ENCODE assay signal across 1 cellular context in the genomic region with DNA sequence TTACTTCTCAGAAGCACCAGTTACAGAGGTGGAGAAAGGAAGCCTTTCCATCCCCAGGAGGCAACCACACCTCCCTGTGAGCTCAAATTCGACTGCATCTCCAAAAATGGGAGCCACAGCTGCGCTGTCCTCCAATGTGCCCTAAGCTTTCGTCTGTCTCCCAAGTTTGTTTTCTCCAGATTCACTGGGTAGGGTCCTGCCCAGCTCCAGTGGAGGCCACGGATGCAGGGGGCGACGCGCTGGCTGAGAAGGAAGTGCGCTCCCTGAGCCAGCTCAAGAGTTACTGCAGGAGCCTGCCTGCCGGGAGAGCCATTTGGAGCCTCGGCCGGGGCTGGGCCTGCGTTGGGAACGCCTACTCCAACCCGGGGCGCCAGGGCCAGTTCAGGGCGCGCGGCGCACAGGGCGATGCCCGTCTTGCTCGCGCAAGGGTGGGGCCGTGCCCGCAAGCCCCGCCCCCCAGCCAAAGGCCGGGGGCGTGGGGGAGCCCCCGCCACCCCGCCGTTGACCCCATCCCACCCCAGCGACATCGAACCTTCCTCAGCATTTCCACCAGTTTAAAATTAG.
TF ChIP-seq lines count a peak whose summit lies in the region.

No MANE protein-coding gene starts in this region.

TF ChIP-seq in HepG2, 621 proteins besides CTCF, POLR2A, EP300 and RAD21 (continued from another document and continues in another):
- TF ChIP-seq, protein P1, sequence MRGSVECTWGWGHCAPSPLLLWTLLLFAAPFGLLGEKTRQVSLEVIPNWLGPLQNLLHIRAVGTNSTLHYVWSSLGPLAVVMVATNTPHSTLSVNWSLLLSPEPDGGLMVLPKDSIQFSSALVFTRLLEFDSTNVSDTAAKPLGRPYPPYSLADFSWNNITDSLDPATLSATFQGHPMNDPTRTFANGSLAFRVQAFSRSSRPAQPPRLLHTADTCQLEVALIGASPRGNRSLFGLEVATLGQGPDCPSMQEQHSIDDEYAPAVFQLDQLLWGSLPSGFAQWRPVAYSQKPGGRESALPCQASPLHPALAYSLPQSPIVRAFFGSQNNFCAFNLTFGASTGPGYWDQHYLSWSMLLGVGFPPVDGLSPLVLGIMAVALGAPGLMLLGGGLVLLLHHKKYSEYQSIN (CRISPR knock-in tag; IDR thresholded peaks at IDR 0.05; ENCODE audit: borderline replicate concordance), result no peak
- TF ChIP-seq ZNF296 (CRISPR knock-in tag; conservative IDR thresholded peaks at IDR 0.05), result no peak
- TF ChIP-seq CCDC6 (CRISPR knock-in tag; IDR thresholded peaks at IDR 0.05), result peak; percentile 87; the same call in 1 of the 2 replicates
- peak; percentile 80 for TF ChIP-seq MED1 (CRISPR knock-in tag; IDR thresholded peaks at IDR 0.05)
- TF ChIP-seq, protein P2, sequence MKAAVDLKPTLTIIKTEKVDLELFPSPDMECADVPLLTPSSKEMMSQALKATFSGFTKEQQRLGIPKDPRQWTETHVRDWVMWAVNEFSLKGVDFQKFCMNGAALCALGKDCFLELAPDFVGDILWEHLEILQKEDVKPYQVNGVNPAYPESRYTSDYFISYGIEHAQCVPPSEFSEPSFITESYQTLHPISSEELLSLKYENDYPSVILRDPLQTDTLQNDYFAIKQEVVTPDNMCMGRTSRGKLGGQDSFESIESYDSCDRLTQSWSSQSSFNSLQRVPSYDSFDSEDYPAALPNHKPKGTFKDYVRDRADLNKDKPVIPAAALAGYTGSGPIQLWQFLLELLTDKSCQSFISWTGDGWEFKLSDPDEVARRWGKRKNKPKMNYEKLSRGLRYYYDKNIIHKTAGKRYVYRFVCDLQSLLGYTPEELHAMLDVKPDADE (CRISPR knock-in tag; IDR thresholded peaks at IDR 0.05), result no peak
- TF ChIP-seq ZNF230 (CRISPR knock-in tag; IDR thresholded peaks at IDR 0.05), result peak; percentile 88; the same call in 1 of the 2 replicates
- TF ChIP-seq, protein P3, sequence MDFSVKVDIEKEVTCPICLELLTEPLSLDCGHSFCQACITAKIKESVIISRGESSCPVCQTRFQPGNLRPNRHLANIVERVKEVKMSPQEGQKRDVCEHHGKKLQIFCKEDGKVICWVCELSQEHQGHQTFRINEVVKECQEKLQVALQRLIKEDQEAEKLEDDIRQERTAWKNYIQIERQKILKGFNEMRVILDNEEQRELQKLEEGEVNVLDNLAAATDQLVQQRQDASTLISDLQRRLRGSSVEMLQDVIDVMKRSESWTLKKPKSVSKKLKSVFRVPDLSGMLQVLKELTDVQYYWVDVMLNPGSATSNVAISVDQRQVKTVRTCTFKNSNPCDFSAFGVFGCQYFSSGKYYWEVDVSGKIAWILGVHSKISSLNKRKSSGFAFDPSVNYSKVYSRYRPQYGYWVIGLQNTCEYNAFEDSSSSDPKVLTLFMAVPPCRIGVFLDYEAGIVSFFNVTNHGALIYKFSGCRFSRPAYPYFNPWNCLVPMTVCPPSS (IDR thresholded peaks at IDR 0.05), result no peak
- no peak for TF ChIP-seq HDAC6 (IDR thresholded peaks at IDR 0.05; ENCODE audit: low read depth, low read length)
- no peak for TF ChIP-seq CHD4 (IDR thresholded peaks at IDR 0.05; ENCODE audit: borderline replicate concordance, low read length)
- peak; percentile 80; the same call in 1 of the 2 replicates for TF ChIP-seq ZNF891 (CRISPR knock-in tag; IDR thresholded peaks at IDR 0.05)
- TF ChIP-seq, protein P4, sequence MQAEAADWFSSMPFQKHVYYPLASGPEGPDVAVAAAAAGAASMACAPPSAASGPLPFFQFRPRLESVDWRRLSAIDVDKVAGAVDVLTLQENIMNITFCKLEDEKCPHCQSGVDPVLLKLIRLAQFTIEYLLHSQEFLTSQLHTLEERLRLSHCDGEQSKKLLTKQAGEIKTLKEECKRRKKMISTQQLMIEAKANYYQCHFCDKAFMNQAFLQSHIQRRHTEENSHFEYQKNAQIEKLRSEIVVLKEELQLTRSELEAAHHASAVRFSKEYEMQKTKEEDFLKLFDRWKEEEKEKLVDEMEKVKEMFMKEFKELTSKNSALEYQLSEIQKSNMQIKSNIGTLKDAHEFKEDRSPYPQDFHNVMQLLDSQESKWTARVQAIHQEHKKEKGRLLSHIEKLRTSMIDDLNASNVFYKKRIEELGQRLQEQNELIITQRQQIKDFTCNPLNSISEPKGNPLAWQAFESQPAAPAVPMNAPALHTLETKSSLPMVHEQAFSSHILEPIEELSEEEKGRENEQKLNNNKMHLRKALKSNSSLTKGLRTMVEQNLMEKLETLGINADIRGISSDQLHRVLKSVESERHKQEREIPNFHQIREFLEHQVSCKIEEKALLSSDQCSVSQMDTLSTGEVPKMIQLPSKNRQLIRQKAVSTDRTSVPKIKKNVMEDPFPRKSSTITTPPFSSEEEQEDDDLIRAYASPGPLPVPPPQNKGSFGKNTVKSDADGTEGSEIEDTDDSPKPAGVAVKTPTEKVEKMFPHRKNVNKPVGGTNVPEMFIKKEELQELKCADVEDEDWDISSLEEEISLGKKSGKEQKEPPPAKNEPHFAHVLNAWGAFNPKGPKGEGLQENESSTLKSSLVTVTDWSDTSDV (CRISPR knock-in tag; IDR thresholded peaks at IDR 0.05), result no peak
- peak; percentile 57 for TF ChIP-seq BORCS8-MEF2B (CRISPR knock-in tag; IDR thresholded peaks at IDR 0.05)
- 0 out of 2 replicates have a peak, but pooled peaks have one; percentile 42 for TF ChIP-seq ZNF333 (CRISPR knock-in tag; IDR thresholded peaks at IDR 0.05; ENCODE audit: borderline replicate concordance)
- TF ChIP-seq, protein P5, sequence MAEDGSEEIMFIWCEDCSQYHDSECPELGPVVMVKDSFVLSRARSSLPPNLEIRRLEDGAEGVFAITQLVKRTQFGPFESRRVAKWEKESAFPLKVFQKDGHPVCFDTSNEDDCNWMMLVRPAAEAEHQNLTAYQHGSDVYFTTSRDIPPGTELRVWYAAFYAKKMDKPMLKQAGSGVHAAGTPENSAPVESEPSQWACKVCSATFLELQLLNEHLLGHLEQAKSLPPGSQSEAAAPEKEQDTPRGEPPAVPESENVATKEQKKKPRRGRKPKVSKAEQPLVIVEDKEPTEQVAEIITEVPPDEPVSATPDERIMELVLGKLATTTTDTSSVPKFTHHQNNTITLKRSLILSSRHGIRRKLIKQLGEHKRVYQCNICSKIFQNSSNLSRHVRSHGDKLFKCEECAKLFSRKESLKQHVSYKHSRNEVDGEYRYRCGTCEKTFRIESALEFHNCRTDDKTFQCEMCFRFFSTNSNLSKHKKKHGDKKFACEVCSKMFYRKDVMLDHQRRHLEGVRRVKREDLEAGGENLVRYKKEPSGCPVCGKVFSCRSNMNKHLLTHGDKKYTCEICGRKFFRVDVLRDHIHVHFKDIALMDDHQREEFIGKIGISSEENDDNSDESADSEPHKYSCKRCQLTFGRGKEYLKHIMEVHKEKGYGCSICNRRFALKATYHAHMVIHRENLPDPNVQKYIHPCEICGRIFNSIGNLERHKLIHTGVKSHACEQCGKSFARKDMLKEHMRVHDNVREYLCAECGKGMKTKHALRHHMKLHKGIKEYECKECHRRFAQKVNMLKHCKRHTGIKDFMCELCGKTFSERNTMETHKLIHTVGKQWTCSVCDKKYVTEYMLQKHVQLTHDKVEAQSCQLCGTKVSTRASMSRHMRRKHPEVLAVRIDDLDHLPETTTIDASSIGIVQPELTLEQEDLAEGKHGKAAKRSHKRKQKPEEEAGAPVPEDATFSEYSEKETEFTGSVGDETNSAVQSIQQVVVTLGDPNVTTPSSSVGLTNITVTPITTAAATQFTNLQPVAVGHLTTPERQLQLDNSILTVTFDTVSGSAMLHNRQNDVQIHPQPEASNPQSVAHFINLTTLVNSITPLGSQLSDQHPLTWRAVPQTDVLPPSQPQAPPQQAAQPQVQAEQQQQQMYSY (CRISPR knock-in tag; IDR thresholded peaks at IDR 0.05), result no peak
- TF ChIP-seq ZNF34 (CRISPR knock-in tag; IDR thresholded peaks at IDR 0.05; ENCODE audit: borderline replicate concordance), result 0 out of 2 replicates have a peak, but pooled peaks have one; percentile 60
- TF ChIP-seq, protein P6, sequence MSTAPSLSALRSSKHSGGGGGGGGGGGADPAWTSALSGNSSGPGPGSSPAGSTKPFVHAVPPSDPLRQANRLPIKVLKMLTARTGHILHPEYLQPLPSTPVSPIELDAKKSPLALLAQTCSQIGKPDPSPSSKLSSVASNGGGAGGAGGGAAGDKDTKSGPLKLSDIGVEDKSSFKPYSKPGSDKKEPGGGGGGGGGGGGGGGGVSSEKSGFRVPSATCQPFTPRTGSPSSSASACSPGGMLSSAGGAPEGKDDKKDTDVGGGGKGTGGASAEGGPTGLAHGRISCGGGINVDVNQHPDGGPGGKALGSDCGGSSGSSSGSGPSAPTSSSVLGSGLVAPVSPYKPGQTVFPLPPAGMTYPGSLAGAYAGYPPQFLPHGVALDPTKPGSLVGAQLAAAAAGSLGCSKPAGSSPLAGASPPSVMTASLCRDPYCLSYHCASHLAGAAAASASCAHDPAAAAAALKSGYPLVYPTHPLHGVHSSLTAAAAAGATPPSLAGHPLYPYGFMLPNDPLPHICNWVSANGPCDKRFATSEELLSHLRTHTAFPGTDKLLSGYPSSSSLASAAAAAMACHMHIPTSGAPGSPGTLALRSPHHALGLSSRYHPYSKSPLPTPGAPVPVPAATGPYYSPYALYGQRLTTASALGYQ (CRISPR knock-in tag; IDR thresholded peaks at IDR 0.05), result peak; percentile 26; the same call in 1 of the 2 replicates
- TF ChIP-seq CBX2 (IDR thresholded peaks at IDR 0.05; ENCODE audit: low read depth, low read length), result no peak
- no peak for TF ChIP-seq CBX2 (CRISPR knock-in tag; IDR thresholded peaks at IDR 0.05; ENCODE audit: low read depth)
- TF ChIP-seq MED8 (CRISPR knock-in tag; IDR thresholded peaks at IDR 0.05; ENCODE audit: insufficient replicate concordance), result peak; percentile 33
- no peak for TF ChIP-seq ZNF713 (CRISPR knock-in tag; IDR thresholded peaks at IDR 0.05)
- TF ChIP-seq, protein P7, sequence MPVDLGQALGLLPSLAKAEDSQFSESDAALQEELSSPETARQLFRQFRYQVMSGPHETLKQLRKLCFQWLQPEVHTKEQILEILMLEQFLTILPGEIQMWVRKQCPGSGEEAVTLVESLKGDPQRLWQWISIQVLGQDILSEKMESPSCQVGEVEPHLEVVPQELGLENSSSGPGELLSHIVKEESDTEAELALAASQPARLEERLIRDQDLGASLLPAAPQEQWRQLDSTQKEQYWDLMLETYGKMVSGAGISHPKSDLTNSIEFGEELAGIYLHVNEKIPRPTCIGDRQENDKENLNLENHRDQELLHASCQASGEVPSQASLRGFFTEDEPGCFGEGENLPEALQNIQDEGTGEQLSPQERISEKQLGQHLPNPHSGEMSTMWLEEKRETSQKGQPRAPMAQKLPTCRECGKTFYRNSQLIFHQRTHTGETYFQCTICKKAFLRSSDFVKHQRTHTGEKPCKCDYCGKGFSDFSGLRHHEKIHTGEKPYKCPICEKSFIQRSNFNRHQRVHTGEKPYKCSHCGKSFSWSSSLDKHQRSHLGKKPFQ (CRISPR knock-in tag; IDR thresholded peaks at IDR 0.05; ENCODE audit: insufficient replicate concordance), result no peak
- peak; percentile 97 for TF ChIP-seq TAF1 (CRISPR knock-in tag; IDR thresholded peaks at IDR 0.05)
- TF ChIP-seq ZNF260 (CRISPR knock-in tag; IDR thresholded peaks at IDR 0.05; ENCODE audit: borderline replicate concordance, low read depth), result no peak
- no peak for TF ChIP-seq DNMT1 (CRISPR knock-in tag; IDR thresholded peaks at IDR 0.05)
- TF ChIP-seq AHR (CRISPR knock-in tag; IDR thresholded peaks at IDR 0.05), result peak; percentile 71; the same call in 1 of the 2 replicates
- TF ChIP-seq, protein P8, sequence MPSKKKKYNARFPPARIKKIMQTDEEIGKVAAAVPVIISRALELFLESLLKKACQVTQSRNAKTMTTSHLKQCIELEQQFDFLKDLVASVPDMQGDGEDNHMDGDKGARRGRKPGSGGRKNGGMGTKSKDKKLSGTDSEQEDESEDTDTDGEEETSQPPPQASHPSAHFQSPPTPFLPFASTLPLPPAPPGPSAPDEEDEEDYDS (CRISPR knock-in tag; IDR thresholded peaks at IDR 0.05), result peak; percentile 99
- TF ChIP-seq ZNF878 (CRISPR knock-in tag; IDR thresholded peaks at IDR 0.05), result peak; percentile 79; the same call in 1 of the 2 replicates
- peak; percentile 32; the same call in 1 of the 2 replicates for TF ChIP-seq ZNF775 (CRISPR knock-in tag; IDR thresholded peaks at IDR 0.05; ENCODE audit: borderline replicate concordance)
- TF ChIP-seq ZNF543 (CRISPR knock-in tag; IDR thresholded peaks at IDR 0.05), result peak; percentile 79; the same call in 1 of the 2 replicates
- TF ChIP-seq ATM (IDR thresholded peaks at IDR 0.05; ENCODE audit: borderline replicate concordance), result no peak
- TF ChIP-seq NONO (IDR thresholded peaks at IDR 0.05), result no peak
- TF ChIP-seq NONO (CRISPR knock-in tag; conservative IDR thresholded peaks at IDR 0.05), result peak; percentile 50; the same call in 1 of the 2 replicates
- TF ChIP-seq, protein P9, sequence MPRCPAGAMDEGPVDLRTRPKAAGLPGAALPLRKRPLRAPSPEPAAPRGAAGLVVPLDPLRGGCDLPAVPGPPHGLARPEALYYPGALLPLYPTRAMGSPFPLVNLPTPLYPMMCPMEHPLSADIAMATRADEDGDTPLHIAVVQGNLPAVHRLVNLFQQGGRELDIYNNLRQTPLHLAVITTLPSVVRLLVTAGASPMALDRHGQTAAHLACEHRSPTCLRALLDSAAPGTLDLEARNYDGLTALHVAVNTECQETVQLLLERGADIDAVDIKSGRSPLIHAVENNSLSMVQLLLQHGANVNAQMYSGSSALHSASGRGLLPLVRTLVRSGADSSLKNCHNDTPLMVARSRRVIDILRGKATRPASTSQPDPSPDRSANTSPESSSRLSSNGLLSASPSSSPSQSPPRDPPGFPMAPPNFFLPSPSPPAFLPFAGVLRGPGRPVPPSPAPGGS (CRISPR knock-in tag; IDR thresholded peaks at IDR 0.05), result peak; percentile 90
- no peak for TF ChIP-seq ARNT (IDR thresholded peaks at IDR 0.05)
- TF ChIP-seq ZSCAN25 (CRISPR knock-in tag; IDR thresholded peaks at IDR 0.05), result peak; percentile 65; the same call in 1 of the 2 replicates
- no peak; the same call in 1 of the 2 replicates for TF ChIP-seq NRL (CRISPR knock-in tag; IDR thresholded peaks at IDR 0.05; ENCODE audit: borderline replicate concordance)
- no peak for TF ChIP-seq PCBP1 (IDR thresholded peaks at IDR 0.05; ENCODE audit: borderline replicate concordance, low read depth, low read length)
- no peak for TF ChIP-seq NR3C1 (CRISPR knock-in tag; IDR thresholded peaks at IDR 0.05)
- TF ChIP-seq PHF21A (CRISPR knock-in tag; IDR thresholded peaks at IDR 0.05), result no peak; the same call in 1 of the 2 replicates
- no peak for TF ChIP-seq ZNF124 (CRISPR knock-in tag; IDR thresholded peaks at IDR 0.05)
- TF ChIP-seq, protein P10, sequence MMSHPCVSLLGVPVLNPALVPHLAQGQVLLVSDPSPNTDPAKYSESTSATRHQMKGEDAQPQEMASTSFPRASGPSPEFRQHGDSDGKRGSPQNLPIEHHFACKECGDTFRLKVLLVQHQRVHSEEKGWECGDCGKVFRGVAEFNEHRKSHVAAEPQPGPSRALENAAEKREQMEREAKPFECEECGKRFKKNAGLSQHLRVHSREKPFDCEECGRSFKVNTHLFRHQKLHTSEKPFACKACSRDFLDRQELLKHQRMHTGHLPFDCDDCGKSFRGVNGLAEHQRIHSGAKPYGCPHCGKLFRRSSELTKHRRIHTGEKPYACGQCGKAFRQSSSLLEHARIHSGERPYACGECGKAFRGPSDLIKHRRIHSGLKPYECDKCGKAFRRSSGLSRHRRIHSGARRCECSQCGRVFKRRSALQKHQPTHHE (CRISPR knock-in tag; IDR thresholded peaks at IDR 0.05; ENCODE audit: borderline replicate concordance), result no peak; the same call in 1 of the 2 replicates
- no peak for TF ChIP-seq NAIF1 (CRISPR knock-in tag; IDR thresholded peaks at IDR 0.05; ENCODE audit: borderline replicate concordance)
- no peak; the same call in 1 of the 2 replicates for TF ChIP-seq ZSCAN21 (CRISPR knock-in tag; IDR thresholded peaks at IDR 0.05; ENCODE audit: borderline replicate concordance)
- TF ChIP-seq, protein P11, sequence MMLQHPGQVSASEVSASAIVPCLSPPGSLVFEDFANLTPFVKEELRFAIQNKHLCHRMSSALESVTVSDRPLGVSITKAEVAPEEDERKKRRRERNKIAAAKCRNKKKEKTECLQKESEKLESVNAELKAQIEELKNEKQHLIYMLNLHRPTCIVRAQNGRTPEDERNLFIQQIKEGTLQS (CRISPR knock-in tag; IDR thresholded peaks at IDR 0.05), result no peak
- TF ChIP-seq MIER2 (CRISPR knock-in tag; IDR thresholded peaks at IDR 0.05), result no peak
- no peak for TF ChIP-seq ZC3H4 (CRISPR knock-in tag; IDR thresholded peaks at IDR 0.05; ENCODE audit: borderline replicate concordance)
